Comparison of ENCODE assay signal across 1 cellular context in the genomic region with DNA sequence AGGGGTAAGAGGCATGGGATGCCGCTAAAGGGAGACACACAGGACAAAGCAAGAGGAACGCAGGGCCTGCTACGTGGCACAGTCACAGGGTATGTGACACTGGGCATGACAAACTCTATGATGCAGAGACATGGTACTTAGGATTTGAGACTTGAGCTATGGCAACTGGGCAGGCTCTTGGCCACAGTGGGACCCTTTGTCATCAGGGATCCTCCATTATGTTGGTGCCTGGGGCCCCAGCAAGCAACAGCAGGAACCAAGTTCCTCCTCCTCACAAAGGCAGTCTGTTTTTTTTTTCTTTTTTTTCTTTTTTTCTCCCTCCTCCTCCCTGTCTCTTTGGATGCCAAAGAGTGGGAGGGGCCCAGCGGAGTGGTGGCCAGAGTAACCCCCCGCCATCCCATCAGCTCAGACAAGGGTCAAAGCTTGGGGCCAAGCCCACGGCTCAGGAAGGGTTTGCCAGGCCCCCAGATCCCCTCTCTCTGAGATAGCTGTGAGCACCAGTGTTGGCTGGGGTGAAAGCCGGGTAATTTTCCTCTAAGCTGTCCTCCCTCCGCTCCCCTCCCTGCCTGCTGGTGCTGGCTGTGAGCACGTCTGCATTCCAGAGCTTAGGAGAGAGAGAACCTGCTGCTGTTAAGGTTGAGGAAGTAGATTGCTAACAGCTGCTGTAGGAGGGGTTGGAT.
TF ChIP-seq lines count a peak whose summit lies in the region.

No MANE protein-coding gene starts in this region.

TF ChIP-seq in HepG2, 621 proteins besides CTCF, POLR2A, EP300 and RAD21 (continued from another document and continues in another):
- TF ChIP-seq TRAFD1 (CRISPR knock-in tag; IDR thresholded peaks at IDR 0.05; ENCODE audit: borderline replicate concordance), result no peak
- TF ChIP-seq NFYB (CRISPR knock-in tag; IDR thresholded peaks at IDR 0.05), result no peak
- TF ChIP-seq, protein P1, sequence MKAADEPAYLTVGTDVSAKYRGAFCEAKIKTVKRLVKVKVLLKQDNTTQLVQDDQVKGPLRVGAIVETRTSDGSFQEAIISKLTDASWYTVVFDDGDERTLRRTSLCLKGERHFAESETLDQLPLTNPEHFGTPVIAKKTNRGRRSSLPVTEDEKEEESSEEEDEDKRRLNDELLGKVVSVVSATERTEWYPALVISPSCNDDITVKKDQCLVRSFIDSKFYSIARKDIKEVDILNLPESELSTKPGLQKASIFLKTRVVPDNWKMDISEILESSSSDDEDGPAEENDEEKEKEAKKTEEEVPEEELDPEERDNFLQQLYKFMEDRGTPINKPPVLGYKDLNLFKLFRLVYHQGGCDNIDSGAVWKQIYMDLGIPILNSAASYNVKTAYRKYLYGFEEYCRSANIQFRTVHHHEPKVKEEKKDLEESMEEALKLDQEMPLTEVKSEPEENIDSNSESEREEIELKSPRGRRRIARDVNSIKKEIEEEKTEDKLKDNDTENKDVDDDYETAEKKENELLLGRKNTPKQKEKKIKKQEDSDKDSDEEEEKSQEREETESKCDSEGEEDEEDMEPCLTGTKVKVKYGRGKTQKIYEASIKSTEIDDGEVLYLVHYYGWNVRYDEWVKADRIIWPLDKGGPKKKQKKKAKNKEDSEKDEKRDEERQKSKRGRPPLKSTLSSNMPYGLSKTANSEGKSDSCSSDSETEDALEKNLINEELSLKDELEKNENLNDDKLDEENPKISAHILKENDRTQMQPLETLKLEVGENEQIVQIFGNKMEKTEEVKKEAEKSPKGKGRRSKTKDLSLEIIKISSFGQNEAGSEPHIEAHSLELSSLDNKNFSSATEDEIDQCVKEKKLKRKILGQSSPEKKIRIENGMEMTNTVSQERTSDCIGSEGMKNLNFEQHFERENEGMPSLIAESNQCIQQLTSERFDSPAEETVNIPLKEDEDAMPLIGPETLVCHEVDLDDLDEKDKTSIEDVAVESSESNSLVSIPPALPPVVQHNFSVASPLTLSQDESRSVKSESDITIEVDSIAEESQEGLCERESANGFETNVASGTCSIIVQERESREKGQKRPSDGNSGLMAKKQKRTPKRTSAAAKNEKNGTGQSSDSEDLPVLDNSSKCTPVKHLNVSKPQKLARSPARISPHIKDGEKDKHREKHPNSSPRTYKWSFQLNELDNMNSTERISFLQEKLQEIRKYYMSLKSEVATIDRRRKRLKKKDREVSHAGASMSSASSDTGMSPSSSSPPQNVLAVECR (CRISPR knock-in tag; IDR thresholded peaks at IDR 0.05; ENCODE audit: borderline replicate concordance), result peak; percentile 28; the same call in 1 of the 2 replicates
- TF ChIP-seq MYNN (CRISPR knock-in tag; IDR thresholded peaks at IDR 0.05; ENCODE audit: low read depth), result no peak
- no peak for TF ChIP-seq CHD4 (IDR thresholded peaks at IDR 0.05; ENCODE audit: borderline replicate concordance, low read length)
- TF ChIP-seq NCOA1 (CRISPR knock-in tag; IDR thresholded peaks at IDR 0.05), result no peak
- TF ChIP-seq, protein P2, sequence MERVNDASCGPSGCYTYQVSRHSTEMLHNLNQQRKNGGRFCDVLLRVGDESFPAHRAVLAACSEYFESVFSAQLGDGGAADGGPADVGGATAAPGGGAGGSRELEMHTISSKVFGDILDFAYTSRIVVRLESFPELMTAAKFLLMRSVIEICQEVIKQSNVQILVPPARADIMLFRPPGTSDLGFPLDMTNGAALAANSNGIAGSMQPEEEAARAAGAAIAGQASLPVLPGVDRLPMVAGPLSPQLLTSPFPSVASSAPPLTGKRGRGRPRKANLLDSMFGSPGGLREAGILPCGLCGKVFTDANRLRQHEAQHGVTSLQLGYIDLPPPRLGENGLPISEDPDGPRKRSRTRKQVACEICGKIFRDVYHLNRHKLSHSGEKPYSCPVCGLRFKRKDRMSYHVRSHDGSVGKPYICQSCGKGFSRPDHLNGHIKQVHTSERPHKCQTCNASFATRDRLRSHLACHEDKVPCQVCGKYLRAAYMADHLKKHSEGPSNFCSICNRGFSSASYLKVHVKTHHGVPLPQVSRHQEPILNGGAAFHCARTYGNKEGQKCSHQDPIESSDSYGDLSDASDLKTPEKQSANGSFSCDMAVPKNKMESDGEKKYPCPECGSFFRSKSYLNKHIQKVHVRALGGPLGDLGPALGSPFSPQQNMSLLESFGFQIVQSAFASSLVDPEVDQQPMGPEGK (CRISPR knock-in tag; IDR thresholded peaks at IDR 0.05), result peak; percentile 90
- no peak for TF ChIP-seq NFE2 (CRISPR knock-in tag; IDR thresholded peaks at IDR 0.05)
- peak; percentile 68 for TF ChIP-seq ZFX (CRISPR knock-in tag; IDR thresholded peaks at IDR 0.05; ENCODE audit: low read depth)
- TF ChIP-seq, protein P3, sequence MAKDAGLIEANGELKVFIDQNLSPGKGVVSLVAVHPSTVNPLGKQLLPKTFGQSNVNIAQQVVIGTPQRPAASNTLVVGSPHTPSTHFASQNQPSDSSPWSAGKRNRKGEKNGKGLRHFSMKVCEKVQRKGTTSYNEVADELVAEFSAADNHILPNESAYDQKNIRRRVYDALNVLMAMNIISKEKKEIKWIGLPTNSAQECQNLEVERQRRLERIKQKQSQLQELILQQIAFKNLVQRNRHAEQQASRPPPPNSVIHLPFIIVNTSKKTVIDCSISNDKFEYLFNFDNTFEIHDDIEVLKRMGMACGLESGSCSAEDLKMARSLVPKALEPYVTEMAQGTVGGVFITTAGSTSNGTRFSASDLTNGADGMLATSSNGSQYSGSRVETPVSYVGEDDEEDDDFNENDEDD (CRISPR knock-in tag; IDR thresholded peaks at IDR 0.05; ENCODE audit: borderline replicate concordance), result no peak
- TF ChIP-seq ZNF597 (CRISPR knock-in tag; IDR thresholded peaks at IDR 0.05), result no peak
- TF ChIP-seq RFXANK (CRISPR knock-in tag; IDR thresholded peaks at IDR 0.05), result no peak
- no peak for TF ChIP-seq U2AF1 (optimal IDR thresholded peaks at IDR 0.05; ENCODE audit: low read depth, low read length)
- no peak for TF ChIP-seq ZNF407 (CRISPR knock-in tag; IDR thresholded peaks at IDR 0.05; ENCODE audit: not compliant biosample characterization)
- no peak for TF ChIP-seq ZNF747 (CRISPR knock-in tag; IDR thresholded peaks at IDR 0.05; ENCODE audit: borderline replicate concordance)
- no peak for TF ChIP-seq ATF1 (CRISPR knock-in tag; IDR thresholded peaks at IDR 0.05)
- no peak for TF ChIP-seq ZNF709 (CRISPR knock-in tag; IDR thresholded peaks at IDR 0.05)
- TF ChIP-seq, protein P4, sequence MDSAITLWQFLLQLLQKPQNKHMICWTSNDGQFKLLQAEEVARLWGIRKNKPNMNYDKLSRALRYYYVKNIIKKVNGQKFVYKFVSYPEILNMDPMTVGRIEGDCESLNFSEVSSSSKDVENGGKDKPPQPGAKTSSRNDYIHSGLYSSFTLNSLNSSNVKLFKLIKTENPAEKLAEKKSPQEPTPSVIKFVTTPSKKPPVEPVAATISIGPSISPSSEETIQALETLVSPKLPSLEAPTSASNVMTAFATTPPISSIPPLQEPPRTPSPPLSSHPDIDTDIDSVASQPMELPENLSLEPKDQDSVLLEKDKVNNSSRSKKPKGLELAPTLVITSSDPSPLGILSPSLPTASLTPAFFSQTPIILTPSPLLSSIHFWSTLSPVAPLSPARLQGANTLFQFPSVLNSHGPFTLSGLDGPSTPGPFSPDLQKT (CRISPR knock-in tag; IDR thresholded peaks at IDR 0.05; ENCODE audit: borderline replicate concordance), result no peak
- no peak for TF ChIP-seq EEA1 (CRISPR knock-in tag; IDR thresholded peaks at IDR 0.05; ENCODE audit: borderline replicate concordance)
- TF ChIP-seq, protein P5, sequence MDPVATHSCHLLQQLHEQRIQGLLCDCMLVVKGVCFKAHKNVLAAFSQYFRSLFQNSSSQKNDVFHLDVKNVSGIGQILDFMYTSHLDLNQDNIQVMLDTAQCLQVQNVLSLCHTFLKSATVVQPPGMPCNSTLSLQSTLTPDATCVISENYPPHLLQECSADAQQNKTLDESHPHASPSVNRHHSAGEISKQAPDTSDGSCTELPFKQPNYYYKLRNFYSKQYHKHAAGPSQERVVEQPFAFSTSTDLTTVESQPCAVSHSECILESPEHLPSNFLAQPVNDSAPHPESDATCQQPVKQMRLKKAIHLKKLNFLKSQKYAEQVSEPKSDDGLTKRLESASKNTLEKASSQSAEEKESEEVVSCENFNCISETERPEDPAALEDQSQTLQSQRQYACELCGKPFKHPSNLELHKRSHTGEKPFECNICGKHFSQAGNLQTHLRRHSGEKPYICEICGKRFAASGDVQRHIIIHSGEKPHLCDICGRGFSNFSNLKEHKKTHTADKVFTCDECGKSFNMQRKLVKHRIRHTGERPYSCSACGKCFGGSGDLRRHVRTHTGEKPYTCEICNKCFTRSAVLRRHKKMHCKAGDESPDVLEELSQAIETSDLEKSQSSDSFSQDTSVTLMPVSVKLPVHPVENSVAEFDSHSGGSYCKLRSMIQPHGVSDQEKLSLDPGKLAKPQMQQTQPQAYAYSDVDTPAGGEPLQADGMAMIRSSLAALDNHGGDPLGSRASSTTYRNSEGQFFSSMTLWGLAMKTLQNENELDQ (CRISPR knock-in tag; IDR thresholded peaks at IDR 0.05; ENCODE audit: borderline replicate concordance), result 0 out of 2 replicates have a peak, but pooled peaks have one; percentile 42
- TF ChIP-seq, protein P6, sequence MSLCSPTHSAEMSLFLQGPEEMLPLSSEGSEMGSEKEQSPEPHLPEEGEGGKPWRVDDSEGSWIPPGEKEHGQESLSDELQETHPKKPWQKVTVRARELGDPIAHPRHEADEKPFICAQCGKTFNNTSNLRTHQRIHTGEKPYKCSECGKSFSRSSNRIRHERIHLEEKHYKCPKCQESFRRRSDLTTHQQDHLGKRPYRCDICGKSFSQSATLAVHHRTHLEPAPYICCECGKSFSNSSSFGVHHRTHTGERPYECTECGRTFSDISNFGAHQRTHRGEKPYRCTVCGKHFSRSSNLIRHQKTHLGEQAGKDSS (CRISPR knock-in tag; IDR thresholded peaks at IDR 0.05; ENCODE audit: borderline replicate concordance, low read depth), result peak; percentile 22; the same call in 1 of the 2 replicates
